Comparison of ENCODE assay signal across 9 cellular contexts in the genomic region with DNA sequence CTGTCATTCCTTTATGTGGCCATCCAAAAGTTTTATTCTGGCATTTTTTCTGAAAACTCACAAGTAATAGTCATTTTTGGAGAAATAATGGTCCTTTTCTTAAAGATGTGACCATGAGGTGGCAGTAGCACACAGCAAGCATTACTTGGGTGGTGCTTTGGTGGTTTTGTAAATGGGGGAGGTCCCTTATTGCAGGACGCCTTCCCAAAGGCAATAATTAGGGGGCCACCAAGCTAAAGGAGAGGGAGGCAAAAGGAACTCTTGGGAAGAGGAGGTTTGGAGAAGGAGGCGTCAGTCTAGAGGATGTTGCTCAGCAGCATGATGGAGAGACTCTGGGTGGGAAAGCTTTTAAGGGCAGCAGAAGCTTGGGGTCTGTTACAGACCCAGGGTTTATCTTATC.
DNase-seq lines count a peak whose midpoint lies in the region; ATAC-seq and TF ChIP-seq lines count a peak whose summit lies in the region.
"Had no signal": no experiment of that assay in that cellular context is flagged by ENCODE, and none has a peak within 500 bp of the region (broad histone marks: within the 10 kb centered on the region; RNA-seq: fewer than 3 reads in every experiment).

No MANE protein-coding gene starts in this region.

- no TSS peak for BruUV-seq in mammary epithelial cell (replicated peaks; lab: Mats Ljungman, UMichigan)

- ATAC-seq in HG02763 (IDR thresholded peaks at IDR 0.05; ENCODE audit: unreplicated experiment): no peak
- ATAC-seq: stimulated activated naive CD8-positive, alpha-beta T cell treated with anti-CD3 and anti-CD28 coated beads, Interleukin-15, Interleukin-2, amounts not matched to agents 100 U/mL and 50 U/mL, for 24 hours had no signal

- H3K9me3 Mint-ChIP-seq in neural crest cell: no peaks in the 10 kb centered on the region

- no peak overlapping the region for H2AFZ ChIP-seq in mammary epithelial cell (ENCODE audit: low read depth, low read length)

- peaks cover 15% of the 10 kb centered on the region for H3K4me1 Mint-ChIP-seq in neural crest cell

- CTCF ChIA-PET in mammary epithelial cell (lab: Charles Lee; ENCODE audit: low non-redundant PET): no interaction called here

- no peak overlapping the region for H3K27ac Mint-ChIP-seq in neural crest cell (ENCODE audit: unreplicated experiment)

- H3K36me3 ChIP-seq in mammary epithelial cell (ENCODE audit: insufficient read depth, low read length): no peaks in the 10 kb centered on the region

- no peaks in the 10 kb centered on the region for H3K36me3 Mint-ChIP-seq in neural crest cell (ENCODE audit: low read depth)

- no peak overlapping the region for H3K9ac ChIP-seq in mammary epithelial cell (ENCODE audit: insufficient read depth, low read length)

- H3K9me3 ChIP-seq in mammary epithelial cell (replicated peaks; ENCODE audit: insufficient read depth, low read length): no peaks in the 10 kb centered on the region

- DNase-seq in DMS 273 (lab: John Stamatoyannopoulos, UW; ENCODE audit: unreplicated experiment) (peak; percentile 7), DMS 273 treated with DMSO at 0.1 percent for 48 hours (lab: John Stamatoyannopoulos, UW) (no peak), LNCaP clone FGC (ENCODE audit: low read depth) (no peak), mammary epithelial cell (no peak), neural crest cell (ENCODE audit: low read depth, low spot score) (peak; percentile 11), SW 1271 (lab: John Stamatoyannopoulos, UW) (no peak), LoVo (ENCODE audit: low spot score) (no peak)
- DNase-seq: stimulated activated naive CD8-positive, alpha-beta T cell treated with anti-CD3 and anti-CD28 coated beads, Interleukin-15, Interleukin-2, amounts not matched to agents 100 U/mL and 50 U/mL, for 24 hours had no signal

- no peaks in the 10 kb centered on the region for H3K27me3 Mint-ChIP-seq in neural crest cell (ENCODE audit: low read depth)

- TF ChIP-seq CTCF in LNCaP clone FGC (IDR thresholded peaks at IDR 0.05; ENCODE audit: control insufficient read depth, extremely low read depth, insufficient read depth) (peak; percentile 49), mammary epithelial cell (conservative IDR thresholded peaks at IDR 0.05 in 1 of 2, IDR thresholded peaks at IDR 0.05 in 1 of 2; ENCODE audit: extremely low read depth in 1 of 2, insufficient read depth in 1 of 2, low read depth in 1 of 2, low read length in 2 of 2) (peak; percentile 17 to 40), neural crest cell (conservative IDR thresholded peaks at IDR 0.05) (peak; percentile 65)

- no peak overlapping the region for H3K4me2 ChIP-seq in mammary epithelial cell (ENCODE audit: insufficient read depth, low read depth, low read length)

- 70% methylated on average over 1 of the region's 2 CpGs for WGBS in mammary epithelial cell (ENCODE audit: low coverage, missing lambda C conversion rate)

- no peaks in the 10 kb centered on the region for H3K27me3 ChIP-seq in mammary epithelial cell (ENCODE audit: insufficient read depth, low read length)

- in situ Hi-C loops in mammary epithelial cell (cut with MboI; ENCODE audit: low sequenced_read_pairs in 2 of 2): no loop called here

- H3K4me3 ChIP-seq in LNCaP clone FGC (ENCODE audit: low read depth, low read length) (no peak overlapping the region), mammary epithelial cell (replicated peaks in 1 of 3; ENCODE audit: insufficient read depth in 1 of 3, low read depth in 2 of 3, low read length in 3 of 3) (no peak overlapping the region)

- no peaks in the 10 kb centered on the region for H4K20me1 ChIP-seq in mammary epithelial cell (ENCODE audit: insufficient read depth, low read length)

- dilution Hi-C loops in mammary epithelial cell (cut with HindIII; ENCODE audit: low sequenced_read_pairs): no loop called here

- no peak overlapping the region for H3K27ac ChIP-seq in mammary epithelial cell (ENCODE audit: insufficient read depth, low read depth, low read length)

- intact Hi-C loops in mammary epithelial cell (cut with micrococcal nuclease): loop anchor here (1.0 to 10.0 kb wide), 4 partner anchors 219 to 1142 kb away; no protein-coding TSS in a partner anchor

- H3K4me3 Mint-ChIP-seq in neural crest cell: no peak overlapping the region

- H3K79me2 ChIP-seq in mammary epithelial cell (ENCODE audit: insufficient read depth, low read length): no peaks in the 10 kb centered on the region

- no peaks in the 10 kb centered on the region for H3K4me1 ChIP-seq in mammary epithelial cell (ENCODE audit: insufficient read depth, low read length)

Comparison
In these comparisons a context has a peak if more than half of its experiments do, and no peak if none do; other contexts are left out.
1. DNase-seq: peak in DMS 273 (single experiment) and neural crest cell (single experiment); none in DMS 273 treated with DMSO at 0.1 percent for 48 hours (single experiment), LNCaP clone FGC (single experiment), mammary epithelial cell (single experiment), SW 1271 (0 of 2) and LoVo (single experiment).
2. Peak in every context shown above with its lines, with median percentiles within 50 percentile points of each other: CTCF ChIP-seq.